Comparison of ENCODE assay signal across 8 cellular contexts in genomic region chr9:33813712-33814641, GRCh38. TPM values are rescaled to one million over a fixed set of nuclear protein-coding genes. Genes with fewer than 3 reads are reported as not detected.
DNase-seq lines count a peak whose midpoint lies in the region; ATAC-seq and TF ChIP-seq lines count a peak whose summit lies in the region.

No MANE protein-coding gene starts in this region.

- H3K27me3 Mint-ChIP-seq in activated CD4-positive, alpha-beta T cell treated with anti-CD3 and anti-CD28 coated beads for 36 hours, result peaks cover 4% of the 10 kb centered on the region
- H3K27me3 Mint-ChIP-seq in T-helper 2 cell treated with Interferon-gamma antibody and Interleukin-4, amounts not matched to agents 5 μg/mL and 100 μg/mL, for 36 hours (ENCODE audit: low read depth), result peaks cover 9% of the 10 kb centered on the region
- no peaks in the 10 kb centered on the region for H3K27me3 Mint-ChIP-seq in osteocyte (ENCODE audit: unreplicated experiment)

- H3K27ac Mint-ChIP-seq in activated CD4-positive, alpha-beta T cell treated with anti-CD3 and anti-CD28 coated beads for 36 hours, result peak overlapping the region; percentile 51
- peak overlapping the region; percentile 65 for H3K27ac Mint-ChIP-seq in T-helper 2 cell treated with Interferon-gamma antibody and Interleukin-4, amounts not matched to agents 5 μg/mL and 100 μg/mL, for 36 hours
- H3K27ac Mint-ChIP-seq in osteocyte (ENCODE audit: unreplicated experiment), result peak overlapping the region; percentile 66

- TF ChIP-seq POLR2A in esophagus muscularis mucosa (IDR thresholded peaks at IDR 0.05; ENCODE audit: low read depth), result no peak
- no peak for TF ChIP-seq POLR2A in GM18505 (IDR thresholded peaks at IDR 0.05; ENCODE audit: borderline replicate concordance, extremely low read depth, insufficient read depth, insufficient read length)

- H3K27ac ChIP-seq in esophagus muscularis mucosa (replicated peaks in 1 of 4), result peak overlapping the region; percentile 96 to 100 (median 98)

- no peaks in the 10 kb centered on the region for H3K27me3 ChIP-seq in esophagus muscularis mucosa

- TF ChIP-seq CTCF in esophagus muscularis mucosa (IDR thresholded peaks at IDR 0.05), result peak; percentile 70 to 88 (median 72)
- peak; percentile 75 for TF ChIP-seq CTCF in osteocyte (IDR thresholded peaks at IDR 0.05)

- WGBS in esophagus muscularis mucosa, result 53% methylated on average over 8 of the region's 8 CpGs

- H3K36me3 ChIP-seq in esophagus muscularis mucosa, result no peaks in the 10 kb centered on the region

- H3K4me3 ChIP-seq in esophagus muscularis mucosa, result no peak overlapping the region

- no peaks in the 10 kb centered on the region for H3K9me3 ChIP-seq in esophagus muscularis mucosa

- peak; percentile 6 for ATAC-seq in activated CD4-positive, alpha-beta T cell treated with anti-CD3 and anti-CD28 coated beads for 36 hours
- ATAC-seq in GM18505 (IDR thresholded peaks at IDR 0.05; ENCODE audit: unreplicated experiment), result no peak
- no peak for ATAC-seq in HG03175 (IDR thresholded peaks at IDR 0.05; ENCODE audit: unreplicated experiment)

- peaks cover 7% of the 10 kb centered on the region for H3K36me3 Mint-ChIP-seq in activated CD4-positive, alpha-beta T cell treated with anti-CD3 and anti-CD28 coated beads for 36 hours (ENCODE audit: low read depth)
- H3K36me3 Mint-ChIP-seq in T-helper 2 cell treated with Interferon-gamma antibody and Interleukin-4, amounts not matched to agents 5 μg/mL and 100 μg/mL, for 36 hours (ENCODE audit: low read depth), result peaks cover 7% of the 10 kb centered on the region
- H3K36me3 Mint-ChIP-seq in osteocyte (ENCODE audit: unreplicated experiment), result no peaks in the 10 kb centered on the region

- H3K4me1 Mint-ChIP-seq in activated CD4-positive, alpha-beta T cell treated with anti-CD3 and anti-CD28 coated beads for 36 hours, result peaks cover 33% of the 10 kb centered on the region
- H3K4me1 Mint-ChIP-seq in T-helper 2 cell treated with Interferon-gamma antibody and Interleukin-4, amounts not matched to agents 5 μg/mL and 100 μg/mL, for 36 hours (ENCODE audit: low read depth), result peaks cover 31% of the 10 kb centered on the region
- H3K4me1 Mint-ChIP-seq in osteocyte (ENCODE audit: unreplicated experiment), result peaks cover 21% of the 10 kb centered on the region

- intact Hi-C loops in activated CD4-positive, alpha-beta T cell treated with anti-CD3 and anti-CD28 coated beads for 36 hours (cut with DNase I, micrococcal nuclease), result loop anchor here (1.0 to 5.0 kb wide), 4 partner anchors 38 to 645 kb away; partner anchors contain the start of genes DNAI1 (in 1 of the 2) and FAM219A (in 1 of the 2)
- intact Hi-C loops in esophagus muscularis mucosa (cut with DNase I), result no loop called here

- POLR2A ChIA-PET in activated CD4-positive, alpha-beta T cell treated with anti-CD3 and anti-CD28 coated beads for 36 hours (lab: Charles Lee), result interaction anchor here (0.7 to 1.1 kb wide), 3 partner anchors 19 to 877 kb away, joined by 3 to 8 read pairs (median 8); partner anchors contain the start of gene CCL19

- TF ChIP-seq EP300 in esophagus muscularis mucosa (IDR thresholded peaks at IDR 0.05), result no peak

- no peak overlapping the region for H3K4me3 Mint-ChIP-seq in activated CD4-positive, alpha-beta T cell treated with anti-CD3 and anti-CD28 coated beads for 36 hours
- H3K4me3 Mint-ChIP-seq in T-helper 2 cell treated with Interferon-gamma antibody and Interleukin-4, amounts not matched to agents 5 μg/mL and 100 μg/mL, for 36 hours, result no peak overlapping the region
- no peak overlapping the region for H3K4me3 Mint-ChIP-seq in osteocyte (ENCODE audit: unreplicated experiment)

- H3K4me1 ChIP-seq in esophagus muscularis mucosa, result peaks cover 20 to 43% (median 35%) of the 10 kb centered on the region in 4 donors

- CTCF ChIA-PET in activated CD4-positive, alpha-beta T cell treated with anti-CD3 and anti-CD28 coated beads for 36 hours (lab: Charles Lee), result interaction anchor here (0.6 to 4.1 kb wide), 36 partner anchors 11 to 831 kb away, joined by 3 to 31 read pairs (median 4); no protein-coding TSS in a partner anchor

- H3K9me3 Mint-ChIP-seq in activated CD4-positive, alpha-beta T cell treated with anti-CD3 and anti-CD28 coated beads for 36 hours (ENCODE audit: low read depth), result no peaks in the 10 kb centered on the region
- no peaks in the 10 kb centered on the region for H3K9me3 Mint-ChIP-seq in T-helper 2 cell treated with Interferon-gamma antibody and Interleukin-4, amounts not matched to agents 5 μg/mL and 100 μg/mL, for 36 hours
- no peaks in the 10 kb centered on the region for H3K9me3 Mint-ChIP-seq in osteocyte (ENCODE audit: unreplicated experiment)

- DNase-seq in activated CD4-positive, alpha-beta T cell treated with anti-CD3 and anti-CD28 coated beads for 36 hours, result peak; percentile 14
- no peak for DNase-seq in activated CD4-positive, alpha-beta T cell treated with anti-CD3 and anti-CD28 coated beads for 48 hours
- DNase-seq in LHCN-M2 (ENCODE audit: low read depth), result peak; percentile 77
- DNase-seq in T-helper 2 cell treated with Interferon-gamma antibody and Interleukin-4, amounts not matched to agents 5 μg/mL and 100 μg/mL, for 36 hours (ENCODE audit: low spot score), result no peak
- no peak for DNase-seq in esophagus muscularis mucosa (ENCODE audit: extremely low spot score)
- peak; percentile 56 for DNase-seq in osteocyte (ENCODE audit: extremely low spot score, unreplicated experiment)

RNA-seq across cellular contexts. Expression of gene UBE2R2, which starts 3.0 kb away (rescaled TPM):
- 10 to 100 TPM; 47.7 to 49.5 TPM for total RNA-seq in activated CD4-positive, alpha-beta T cell treated with anti-CD3 and anti-CD28 coated beads for 36 hours
- 14.9 and 18.6 TPM in 2 replicates for total RNA-seq in LHCN-M2 (2014; rRNA removed)
- polyA plus RNA-seq in LHCN-M2 (2012), result 31.9 TPM
- total RNA-seq in esophagus muscularis mucosa, result 10 to 100 TPM; 27.8 to 45.1 (median 34.4) TPM
- 48.1 and 49.1 TPM in 2 replicates for total RNA-seq in osteocyte

RNA-seq across cellular contexts. Expression of gene PRSS3, which starts 18.6 kb away (rescaled TPM):
- not detected for total RNA-seq in activated CD4-positive, alpha-beta T cell treated with anti-CD3 and anti-CD28 coated beads for 36 hours
- total RNA-seq in LHCN-M2 (2014; rRNA removed) (not detected in 2 replicates), esophagus muscularis mucosa (1 to 10 TPM in 1 of 4 donors, under 1 TPM in 1, not detected in 2; 0.99 to 1.4 TPM), osteocyte (not detected in 2 replicates)
- 0.13 TPM for polyA plus RNA-seq in LHCN-M2 (2012)

Comparison
In these comparisons a context has a peak if more than half of its experiments do, and no peak if none do; other contexts are left out.
1. DNase-seq: peak in activated CD4-positive, alpha-beta T cell treated with anti-CD3 and anti-CD28 coated beads for 36 hours (single experiment), LHCN-M2 (single experiment) and osteocyte (single experiment); none in activated CD4-positive, alpha-beta T cell treated with anti-CD3 and anti-CD28 coated beads for 48 hours (single experiment), T-helper 2 cell treated with Interferon-gamma antibody and Interleukin-4, amounts not matched to agents 5 μg/mL and 100 μg/mL, for 36 hours (single experiment) and esophagus muscularis mucosa (single experiment).
2. Peak in every context shown above with its lines, with median percentiles within 50 percentile points of each other: H3K27ac Mint-ChIP-seq.